Comparison of ENCODE assay signal across 8 cellular contexts in the genomic region with DNA sequence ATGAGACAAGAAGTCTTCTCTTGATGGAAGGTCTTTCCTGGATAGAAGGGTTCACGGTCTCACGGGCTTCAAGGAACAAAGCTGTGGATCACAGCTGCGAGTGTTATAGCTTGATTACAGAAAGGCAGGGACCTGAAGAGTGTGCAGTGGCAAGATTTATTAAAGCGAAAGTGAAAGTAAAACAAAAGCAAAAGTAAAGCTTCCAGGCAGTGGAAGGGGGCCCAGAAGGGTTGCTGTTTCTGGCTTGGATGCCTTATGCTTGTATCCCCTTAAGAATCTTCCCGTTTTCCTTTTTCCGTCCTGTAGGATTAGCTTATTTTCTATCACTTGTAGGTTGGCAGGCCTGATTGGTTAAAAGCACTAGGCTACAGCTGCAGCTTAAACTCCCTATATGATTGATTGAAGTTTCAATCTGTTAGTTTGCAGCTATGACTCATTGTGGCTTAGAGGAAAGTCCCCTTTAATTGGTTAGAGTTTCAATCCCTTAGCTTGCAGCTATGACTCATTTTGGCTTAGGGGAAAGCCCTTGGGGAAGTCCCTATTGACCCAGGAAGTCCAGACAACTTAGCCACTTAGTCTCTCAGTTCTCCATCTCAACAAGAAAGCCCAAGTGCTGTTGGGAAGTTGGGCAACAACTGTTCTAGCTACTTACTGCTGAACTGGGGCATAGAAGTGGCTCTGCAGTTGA.
DNase-seq lines count a peak whose midpoint lies in the region; ATAC-seq and TF ChIP-seq lines count a peak whose summit lies in the region.

No MANE protein-coding gene starts in this region.

- H3K27ac ChIP-seq in muscle layer of duodenum (ENCODE audit: low read length), result no peak overlapping the region

- CTCF ChIA-PET in GM10248 (lab: Yijun Ruan, JAX), result interaction anchor here (0.8 to 1.4 kb wide), 2 partner anchors 10 to 12 kb away, joined by 4 read pairs; no protein-coding TSS in a partner anchor

- H3K4me1 ChIP-seq in muscle layer of duodenum (ENCODE audit: control insufficient read depth in 1 of 2, insufficient read depth in 2 of 2, low read length in 2 of 2), result no peaks in the 10 kb centered on the region

- ATAC-seq in HG02981 (IDR thresholded peaks at IDR 0.05; ENCODE audit: unreplicated experiment) (peak; percentile 56), GM18870 (IDR thresholded peaks at IDR 0.05; ENCODE audit: unreplicated experiment) (no peak)

- peak; percentile 5 for DNase-seq in GM10248 (ENCODE audit: extremely low spot score)
- peak; percentile 59 for DNase-seq in T1000 (lab: John Stamatoyannopoulos, UW)
- no peak for DNase-seq in endothelial cell (ENCODE audit: low spot score)
- no peak for DNase-seq in HUDEP-2 (lab: John Stamatoyannopoulos, UW; ENCODE audit: unreplicated experiment in 76 of 76)
- no peak for DNase-seq in iPS-NIHi7 (ENCODE audit: extremely low spot score)

- no peaks in the 10 kb centered on the region for H3K36me3 Mint-ChIP-seq in endothelial cell (ENCODE audit: low read depth, unreplicated experiment)

- no peak overlapping the region for H3K4me3 Mint-ChIP-seq in endothelial cell (ENCODE audit: unreplicated experiment)

- POLR2A ChIA-PET in GM10248 (lab: Yijun Ruan, JAX), result no interaction called here

- H3K9me3 Mint-ChIP-seq in endothelial cell (ENCODE audit: unreplicated experiment), result no peaks in the 10 kb centered on the region

- H3K4me1 Mint-ChIP-seq in endothelial cell (ENCODE audit: unreplicated experiment), result no peaks in the 10 kb centered on the region

- H3K27me3 Mint-ChIP-seq in endothelial cell (ENCODE audit: unreplicated experiment), result no peaks in the 10 kb centered on the region

- H3K27ac Mint-ChIP-seq in endothelial cell (ENCODE audit: unreplicated experiment), result no peak overlapping the region

- H3K9me3 ChIP-seq in muscle layer of duodenum (ENCODE audit: control insufficient read depth in 1 of 2, low read length in 2 of 2), result no peaks in the 10 kb centered on the region

- H3K4me3 ChIP-seq in muscle layer of duodenum (ENCODE audit: low read depth in 1 of 2, low read length in 2 of 2), result peak overlapping the region; percentile 26 to 45

- no peaks in the 10 kb centered on the region for H3K27me3 ChIP-seq in muscle layer of duodenum (ENCODE audit: low read depth, low read length)

- TF ChIP-seq CTCF in GM10248 (IDR thresholded peaks at IDR 0.05; ENCODE audit: control extremely low read depth, extremely low read depth, low read depth, missing control alignments), result no peak
- TF ChIP-seq CTCF in endothelial cell (IDR thresholded peaks at IDR 0.05; ENCODE audit: unreplicated experiment), result no peak

- H3K36me3 ChIP-seq in muscle layer of duodenum (ENCODE audit: control insufficient read depth in 1 of 2, insufficient read depth in 2 of 2, low read length in 2 of 2), result no peaks in the 10 kb centered on the region

Comparison
In these comparisons a context has a peak if more than half of its experiments do, and no peak if none do; other contexts are left out.
1. DNase-seq: peak in GM10248 (single experiment) and T1000 (single experiment); none in endothelial cell (single experiment), HUDEP-2 (0 of 76) and iPS-NIHi7 (single experiment).